12 cellular contexts compared by ENCODE assay signal in the genomic region with DNA sequence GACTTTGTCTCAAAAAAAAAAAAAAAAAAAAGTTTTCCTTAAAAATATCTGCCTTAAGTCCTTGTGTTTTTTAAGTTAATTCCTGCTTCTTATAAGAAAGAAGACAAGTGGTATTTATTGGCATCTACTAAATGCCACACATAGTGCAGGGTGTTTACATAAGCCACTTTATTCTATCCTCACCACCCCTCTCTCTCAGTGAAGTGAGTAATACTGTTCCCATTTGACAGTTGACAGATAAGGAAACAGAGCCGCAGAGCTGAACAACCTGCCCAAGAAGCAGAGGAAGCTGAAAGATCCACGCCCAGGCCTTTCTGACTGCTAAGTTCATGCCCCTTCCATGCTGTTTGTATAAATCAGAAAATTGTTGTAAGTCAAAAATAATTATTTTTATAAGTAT. TPM values are rescaled to one million over a fixed set of nuclear protein-coding genes. Genes with fewer than 3 reads are reported as not detected.
A peak's percentile ranks its signal among the peaks of the same experiment; 100 is the strongest.
DNase-seq lines count a peak whose midpoint lies in the region; ATAC-seq, FAIRE-seq and TF ChIP-seq lines count a peak whose summit lies in the region.
"Had no signal": no experiment of that assay in that cellular context is flagged by ENCODE, and none has a peak within 500 bp of the region (broad histone marks: within the 10 kb centered on the region; RNA-seq: fewer than 3 reads in every experiment).

No MANE protein-coding gene starts in this region.

- no peaks in the 10 kb centered on the region for H3K27me3 ChIP-seq in small intestine (ENCODE audit: control insufficient read depth in 2 of 2, insufficient read depth in 2 of 2, low read length in 2 of 2)

- WGBS in small intestine, 3 donors, result 17 to 31% (median 21%) methylated on average over 2 of the region's 2 CpGs

- FAIRE-seq in small intestine (lab: Jason Lieb, UNC), result no peak

- no peaks in the 10 kb centered on the region for H3K27me3 Mint-ChIP-seq in T-helper 1 cell treated with Interleukin-12 subunit alpha and Interleukin-12 subunit beta and Interleukin-4 antibody, amounts not matched to agents 30 μg/mL and 1 μg/mL, for 36 hours (ENCODE audit: low read depth)

- peaks cover 0 to 3% of the 10 kb centered on the region in 2 donors for H3K4me1 ChIP-seq in small intestine (ENCODE audit: control insufficient read depth in 2 of 2, insufficient read depth in 1 of 2, low read depth in 1 of 2, low read length in 1 of 2)

- H3K27ac ChIP-seq in small intestine (ENCODE audit: low read depth in 1 of 2, low read length in 1 of 2), result no peak overlapping the region

- no peak overlapping the region for H3K4me3 ChIP-seq in Jurkat, Clone E6-1 (ENCODE audit: low read length)
- H3K4me3 ChIP-seq in fibroblast of pulmonary artery (replicated peaks; ENCODE audit: low read depth, low read length) (no peak overlapping the region), small intestine (ENCODE audit: low read depth in 1 of 2, low read length in 2 of 2) (no peak overlapping the region), foreskin fibroblast (ENCODE audit: low read depth in 1 of 2, low read length in 2 of 2) (no peak overlapping the region)
- H3K4me3 ChIP-seq: coronary artery had no signal

- peaks cover 5% of the 10 kb centered on the region for H3K9me3 Mint-ChIP-seq in T-helper 1 cell treated with Interleukin-12 subunit alpha and Interleukin-12 subunit beta and Interleukin-4 antibody, amounts not matched to agents 30 μg/mL and 1 μg/mL, for 36 hours
- H3K9me3 Mint-ChIP-seq: natural killer cell had no signal

- peaks cover 34% of the 10 kb centered on the region for H3K4me1 Mint-ChIP-seq in T-helper 1 cell treated with Interleukin-12 subunit alpha and Interleukin-12 subunit beta and Interleukin-4 antibody, amounts not matched to agents 30 μg/mL and 1 μg/mL, for 36 hours (ENCODE audit: low read depth)
- H3K4me1 Mint-ChIP-seq: natural killer cell had no signal

- H3K9me3 ChIP-seq in small intestine (ENCODE audit: control insufficient read depth, low read depth), result no peaks in the 10 kb centered on the region

- H3K27ac Mint-ChIP-seq in T-helper 1 cell treated with Interleukin-12 subunit alpha and Interleukin-12 subunit beta and Interleukin-4 antibody, amounts not matched to agents 30 μg/mL and 1 μg/mL, for 36 hours, result peak overlapping the region; percentile 43
- H3K27ac Mint-ChIP-seq: natural killer cell; stimulated activated naive B cell treated with anti-CD40 and anti-IgM and Interleukin-4, amounts not matched to agents 10 μg/mL and 1 μg/mL and 100 μg/mL, for 72 hours had no signal

- peak; percentile 68 for DNase-seq in Jurkat, Clone E6-1 (ENCODE audit: low read depth, low spot score)
- DNase-seq in fibroblast of pulmonary artery (ENCODE audit: low read depth), result peak; percentile 42
- peak; percentile 57 for DNase-seq in small intestine
- no peak for DNase-seq in foreskin fibroblast
- no peak for DNase-seq in NCI-H510A (lab: John Stamatoyannopoulos, UW)
- DNase-seq: DMS53; MM.1S; natural killer cell; stimulated activated naive B cell treated with anti-CD40 and anti-IgM and Interleukin-4, amounts not matched to agents 10 μg/mL and 1 μg/mL and 100 μg/mL, for 72 hours had no signal

- H3K36me3 Mint-ChIP-seq in T-helper 1 cell treated with Interleukin-12 subunit alpha and Interleukin-12 subunit beta and Interleukin-4 antibody, amounts not matched to agents 30 μg/mL and 1 μg/mL, for 36 hours (ENCODE audit: low read depth), result peaks cover 7% of the 10 kb centered on the region
- H3K36me3 Mint-ChIP-seq: natural killer cell; stimulated activated naive B cell treated with anti-CD40 and anti-IgM and Interleukin-4, amounts not matched to agents 10 μg/mL and 1 μg/mL and 100 μg/mL, for 72 hours had no signal

- H3K4me3 Mint-ChIP-seq in T-helper 1 cell treated with Interleukin-12 subunit alpha and Interleukin-12 subunit beta and Interleukin-4 antibody, amounts not matched to agents 30 μg/mL and 1 μg/mL, for 36 hours, result no peak overlapping the region
- H3K4me3 Mint-ChIP-seq: natural killer cell; stimulated activated naive B cell treated with anti-CD40 and anti-IgM and Interleukin-4, amounts not matched to agents 10 μg/mL and 1 μg/mL and 100 μg/mL, for 72 hours had no signal

- no peaks in the 10 kb centered on the region for H3K36me3 ChIP-seq in small intestine (ENCODE audit: control insufficient read depth in 2 of 2, insufficient read depth in 2 of 2, low read length in 2 of 2)

- TF ChIP-seq CTCF in fibroblast of pulmonary artery (IDR thresholded peaks at IDR 0.05; ENCODE audit: low read length, missing control alignments), result no peak
- TF ChIP-seq CTCF in foreskin fibroblast (IDR thresholded peaks at IDR 0.05; ENCODE audit: low read depth, low read length), result no peak

- no peak for ATAC-seq in GM21737 (IDR thresholded peaks at IDR 0.05; ENCODE audit: unreplicated experiment)
- ATAC-seq: natural killer cell; stimulated activated naive B cell treated with anti-CD40 and anti-IgM and Interleukin-4, amounts not matched to agents 10 μg/mL and 1 μg/mL and 100 μg/mL, for 72 hours had no signal

RNA-seq across cellular contexts. Expression of a gene that starts 54.1 kb away (rescaled TPM):
- 29.0 TPM for polyA plus RNA-seq in Jurkat, Clone E6-1 (2012; ENCODE audit: insufficient read depth, insufficient read length)
- 10 to 100 TPM; 25.7 to 41.4 (median 32.2) TPM for polyA plus RNA-seq in small intestine

Comparison
In these comparisons a context has a peak if more than half of its experiments do, and no peak if none do; other contexts are left out.
1. DNase-seq: peak in Jurkat, Clone E6-1 (single experiment), fibroblast of pulmonary artery (single experiment) and small intestine (single experiment); none in foreskin fibroblast (0 of 2) and NCI-H510A (single experiment).